ENCODE assay signal across 20 cellular contexts in genomic region chr2:68558576-68558975, GRCh38.
"Had no signal": no experiment of that assay in that cellular context is flagged by ENCODE, and none has a peak within 500 bp of the region (broad histone marks: within the 10 kb centered on the region; RNA-seq: fewer than 3 reads in every experiment).

No MANE protein-coding gene starts in this region.

- H3K9ac ChIP-seq: KMS-11 had no signal

- ATAC-seq: HepG2 had no signal

- H3K27ac ChIP-seq: KMS-11, SJSA1, SK-N-MC had no signal

- H3K27me3 ChIP-seq: SJSA1 had no signal

- DNase-seq: IMR-90, Kasumi-1, NCI-H1092, NCI-H1105 treated with DMSO at 0.1 percent for 48 hours, NCI-H1417 treated with DMSO at 0.1 percent for 48 hours, NCI-H146, NCI-H1694 treated with DMSO at 0.1 percent for 48 hours, NCI-H1930, NCI-H2081, NCI-H2107, NCI-H2227 treated with DMSO at 0.1 percent for 48 hours, NCI-H526, NCI-H82, Right ventricle myocardium superior, RPMI8226, SIG-M5 had no signal

- H3K4me3 ChIP-seq: SJSA1, SK-N-MC had no signal

- H3K36me3 ChIP-seq: SJSA1 had no signal

- H3K4me1 ChIP-seq: SJSA1 had no signal

- H3K9me3 ChIP-seq: SJSA1 had no signal

- H3K4me2 ChIP-seq: KMS-11 had no signal
